Comparison of ENCODE assay signal across 15 cellular contexts in genomic region chr9:133934512-133935221, GRCh38. TPM values are rescaled to one million over a fixed set of nuclear protein-coding genes. Genes with fewer than 3 reads are reported as not detected.
DNase-seq lines count a peak whose midpoint lies in the region; ATAC-seq and TF ChIP-seq lines count a peak whose summit lies in the region.
"Had no signal": no experiment of that assay in that cellular context is flagged by ENCODE, and none has a peak within 500 bp of the region (broad histone marks: within the 10 kb centered on the region; RNA-seq: fewer than 3 reads in every experiment).

No MANE protein-coding gene starts in this region.

- intact Hi-C loops in body of pancreas (cut with DNase I) (no loop called here), left ventricle myocardium superior (cut with micrococcal nuclease) (no loop called here), posterior vena cava (cut with DNase I) (loop anchor here in 1 of 2 donors (5.0 kb wide), 1 partner anchor 702 kb away; no protein-coding TSS in a partner anchor), breast epithelium (cut with DNase I; ENCODE audit: low total_unique reads) (no loop called here)

- H3K27me3 ChIP-seq in body of pancreas (no peaks in the 10 kb centered on the region), breast epithelium (no peaks in the 10 kb centered on the region)
- H3K27me3 ChIP-seq: BE2C had no signal

- ATAC-seq in body of pancreas (no peak), left ventricle myocardium superior (peak; percentile 73), HG03442 (IDR thresholded peaks at IDR 0.05; ENCODE audit: unreplicated experiment) (no peak), HG03175 (IDR thresholded peaks at IDR 0.05; ENCODE audit: unreplicated experiment) (no peak)
- ATAC-seq: naive thymus-derived CD4-positive, alpha-beta T cell had no signal

- DNase-seq in body of pancreas (no peak), left ventricle myocardium superior (peak; percentile 56), posterior vena cava (ENCODE audit: low spot score) (peak; percentile 88), breast epithelium (ENCODE audit: low spot score in 2 of 2) (no peak), NCI-H2081 treated with DMSO at 0.1 percent for 48 hours (lab: John Stamatoyannopoulos, UW) (no peak)
- DNase-seq: activated CD4-positive, alpha-beta T cell treated with anti-CD3 and anti-CD28 coated beads, Interleukin-2, amount 10 ng/mL, durations not matched to agents 24 days and 14 days; activated naive CD4-positive, alpha-beta T cell treated with Interleukin-2 at 50 U/mL for 16 hours; BE2C; naive thymus-derived CD4-positive, alpha-beta T cell; NCI-H2107; NCI-H524 treated with DMSO at 0.1 percent for 48 hours; stimulated activated CD4-positive, alpha-beta T cell treated with anti-CD3 and anti-CD28 coated beads, Interleukin-1b, Interleukin-23, amount 100 ng/mL, for 48 hours had no signal

- no peak for TF ChIP-seq CTCF in body of pancreas (IDR thresholded peaks at IDR 0.05)
- no peak for TF ChIP-seq CTCF in breast epithelium (IDR thresholded peaks at IDR 0.05)

- H3K4me3 ChIP-seq in body of pancreas (no peak overlapping the region), breast epithelium (no peak overlapping the region)
- H3K4me3 ChIP-seq: SK-N-MC had no signal

- peaks cover 0 to 6% of the 10 kb centered on the region in 2 donors for H3K36me3 ChIP-seq in body of pancreas (replicated peaks in 1 of 2; ENCODE audit: insufficient read depth in 1 of 2, low read depth in 2 of 2)
- no peaks in the 10 kb centered on the region for H3K36me3 ChIP-seq in breast epithelium

- H3K4me1 ChIP-seq in body of pancreas = peaks cover 43% of the 10 kb centered on the region
- H3K4me1 ChIP-seq in breast epithelium = peaks cover 0 to 5% of the 10 kb centered on the region in 2 donors

- peak overlapping the region; percentile 74 to 86 (median 82) for H3K27ac ChIP-seq in body of pancreas
- H3K27ac ChIP-seq in breast epithelium = no peak overlapping the region
- H3K27ac ChIP-seq: SK-N-MC had no signal

- H3K9me3 ChIP-seq in body of pancreas (no peaks in the 10 kb centered on the region), breast epithelium (no peaks in the 10 kb centered on the region)
- H3K9me3 ChIP-seq: BE2C had no signal

- TF ChIP-seq POLR2A in body of pancreas (IDR thresholded peaks at IDR 0.05) (no peak), breast epithelium (IDR thresholded peaks at IDR 0.05) (no peak)

- WGBS in body of pancreas, 2 donors = 66 to 88% methylated on average over 8 to 18 of the region's 18 CpGs

RNA-seq across cellular contexts. Expression of gene VAV2, which starts 57.5 kb away (rescaled TPM):
- total RNA-seq in body of pancreas (10 to 100 TPM; 31.6 to 32.3 TPM), left ventricle myocardium superior (6.1 TPM), posterior vena cava (10 to 100 TPM; 12.9 to 17.9 TPM), breast epithelium (1 to 10 TPM; 5.3 to 9.5 (median 8.8) TPM)

Comparison
In these comparisons a context has a peak if more than half of its experiments do, and no peak if none do; other contexts are left out.
1. DNase-seq: peak in left ventricle myocardium superior (single experiment) and posterior vena cava (single experiment); none in body of pancreas (0 of 4), breast epithelium (0 of 2) and NCI-H2081 treated with DMSO at 0.1 percent for 48 hours (single experiment).
2. H3K27ac ChIP-seq: peak in body of pancreas (4 of 4); none in breast epithelium (0 of 2).